ENCODE assay signal across 10 cellular contexts in the genomic region with DNA sequence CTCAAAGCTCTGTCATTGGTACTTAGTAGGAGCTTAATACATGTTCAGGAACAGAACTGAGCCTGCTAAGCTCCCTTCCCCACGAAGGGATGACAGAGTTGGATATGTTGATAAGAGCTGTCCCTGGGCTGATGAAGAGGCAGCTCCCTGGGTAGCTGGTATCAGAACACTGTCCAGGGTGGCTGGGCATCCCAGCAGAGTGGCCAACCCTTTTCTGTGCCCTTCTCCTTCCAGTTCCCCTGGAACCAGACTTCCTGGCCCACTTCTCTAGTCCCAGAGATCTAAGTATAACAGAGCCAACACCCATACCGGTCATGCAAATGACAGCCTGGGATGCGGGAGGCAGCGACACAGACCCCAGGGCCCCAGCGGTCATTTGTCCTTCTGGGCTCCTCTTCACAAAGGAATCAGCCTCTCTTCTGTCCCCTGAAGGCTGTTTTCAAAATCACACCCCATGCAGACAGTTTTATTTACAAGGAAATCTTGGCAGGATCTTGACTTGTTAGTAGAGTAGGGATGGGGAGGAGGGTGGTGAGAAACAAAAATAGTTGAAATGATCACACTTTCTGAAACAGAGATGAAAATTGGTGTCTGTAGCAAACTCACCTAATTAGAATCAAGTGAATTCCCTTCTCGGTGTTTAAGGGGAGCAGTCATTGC. TPM values are rescaled to one million over a fixed set of nuclear protein-coding genes. Genes with fewer than 3 reads are reported as not detected.
A peak's percentile ranks its signal among the peaks of the same experiment; 100 is the strongest.
DNase-seq lines count a peak whose midpoint lies in the region; ATAC-seq and TF ChIP-seq lines count a peak whose summit lies in the region.
"Had no signal": no experiment of that assay in that cellular context is flagged by ENCODE, and none has a peak within 500 bp of the region (broad histone marks: within the 10 kb centered on the region; RNA-seq: fewer than 3 reads in every experiment).

No MANE protein-coding gene starts in this region.

- no peak overlapping the region for H2AFZ ChIP-seq in smooth muscle cell (ENCODE audit: low read depth)
- H2AFZ ChIP-seq: hepatocyte, PC-9 had no signal

- H3K4me2 ChIP-seq in smooth muscle cell, result peak overlapping the region; percentile 60
- H3K4me2 ChIP-seq: PC-9 had no signal

- H3K27me3 Mint-ChIP-seq in activated CD8-positive, alpha-beta T cell treated with anti-CD3 and anti-CD28 coated beads for 36 hours, result peaks cover 61% of the 10 kb centered on the region
- H3K27me3 Mint-ChIP-seq in activated CD8-positive, alpha-beta T cell treated with anti-CD3 and anti-CD28 coated beads, Interleukin-2, amount 10 ng/mL, durations not matched to agents 7 days and 5 days (ENCODE audit: low read depth), result peaks cover 67% of the 10 kb centered on the region
- peaks cover 13% of the 10 kb centered on the region for H3K27me3 Mint-ChIP-seq in glutamatergic neuron (ENCODE audit: unreplicated experiment)

- H3K27me3 ChIP-seq in smooth muscle cell (ENCODE audit: low read depth) (peaks cover 81% of the 10 kb centered on the region), prostate gland (replicated peaks; ENCODE audit: insufficient read depth) (no peaks in the 10 kb centered on the region)

- TF ChIP-seq POLR2A in prostate gland (IDR thresholded peaks at IDR 0.05), result no peak

- no peaks in the 10 kb centered on the region for H3K36me3 Mint-ChIP-seq in activated CD8-positive, alpha-beta T cell treated with anti-CD3 and anti-CD28 coated beads for 36 hours (ENCODE audit: low read depth)
- H3K36me3 Mint-ChIP-seq in activated CD8-positive, alpha-beta T cell treated with anti-CD3 and anti-CD28 coated beads, Interleukin-2, amount 10 ng/mL, durations not matched to agents 7 days and 5 days (ENCODE audit: low read depth), result no peaks in the 10 kb centered on the region
- H3K36me3 Mint-ChIP-seq in glutamatergic neuron (ENCODE audit: unreplicated experiment), result peaks cover 9% of the 10 kb centered on the region

- POLR2A ChIA-PET in activated CD8-positive, alpha-beta T cell treated with anti-CD3 and anti-CD28 coated beads for 36 hours (lab: Charles Lee), result interaction anchor here (1.6 kb wide), 1 partner anchor 13 kb away, joined by 4 read pairs; no protein-coding TSS in a partner anchor
- POLR2A ChIA-PET in activated CD8-positive, alpha-beta T cell treated with anti-CD3 and anti-CD28 coated beads, Interleukin-2, amount 10 ng/mL, durations not matched to agents 7 days and 5 days (lab: Charles Lee), result interaction anchor here (1.0 kb wide), 1 partner anchor 86 kb away, joined by 3 read pairs; no protein-coding TSS in a partner anchor

- no peaks in the 10 kb centered on the region for H3K79me2 ChIP-seq in smooth muscle cell (ENCODE audit: low read depth)
- H3K79me2 ChIP-seq: hepatocyte had no signal

- no peaks in the 10 kb centered on the region for H3K9me3 Mint-ChIP-seq in activated CD8-positive, alpha-beta T cell treated with anti-CD3 and anti-CD28 coated beads for 36 hours
- no peaks in the 10 kb centered on the region for H3K9me3 Mint-ChIP-seq in activated CD8-positive, alpha-beta T cell treated with anti-CD3 and anti-CD28 coated beads, Interleukin-2, amount 10 ng/mL, durations not matched to agents 7 days and 5 days (ENCODE audit: insufficient read depth)
- peaks cover 41% of the 10 kb centered on the region for H3K9me3 Mint-ChIP-seq in glutamatergic neuron (ENCODE audit: unreplicated experiment)

- H3K36me3 ChIP-seq in smooth muscle cell (ENCODE audit: low read depth), result no peaks in the 10 kb centered on the region
- H3K36me3 ChIP-seq in prostate gland, result no peaks in the 10 kb centered on the region

- H3K4me1 Mint-ChIP-seq in activated CD8-positive, alpha-beta T cell treated with anti-CD3 and anti-CD28 coated beads for 36 hours (ENCODE audit: low read depth), result peaks cover 12% of the 10 kb centered on the region
- H3K4me1 Mint-ChIP-seq in activated CD8-positive, alpha-beta T cell treated with anti-CD3 and anti-CD28 coated beads, Interleukin-2, amount 10 ng/mL, durations not matched to agents 7 days and 5 days (ENCODE audit: low read depth), result peaks cover 13% of the 10 kb centered on the region
- peaks cover 61% of the 10 kb centered on the region for H3K4me1 Mint-ChIP-seq in glutamatergic neuron (ENCODE audit: low read depth, unreplicated experiment)

- no peak overlapping the region for H3K9ac ChIP-seq in smooth muscle cell (ENCODE audit: low read depth)

- WGBS in smooth muscle cell (ENCODE audit: low lambda C conversion rate), result 17% methylated on average over 6 of the region's 6 CpGs
- 76% methylated on average over 6 of the region's 6 CpGs for WGBS in prostate gland

- H3K4me3 ChIP-seq in smooth muscle cell (no peak overlapping the region), prostate gland (no peak overlapping the region)
- H3K4me3 ChIP-seq: hepatocyte, PC-9 had no signal

- CTCF ChIA-PET in activated CD8-positive, alpha-beta T cell treated with anti-CD3 and anti-CD28 coated beads for 36 hours (lab: Charles Lee), result interaction anchor here (3.0 kb wide), 1 partner anchor 11 kb away, joined by 14 read pairs; no protein-coding TSS in a partner anchor
- CTCF ChIA-PET in activated CD8-positive, alpha-beta T cell treated with anti-CD3 and anti-CD28 coated beads, Interleukin-2, amount 10 ng/mL, durations not matched to agents 7 days and 5 days (lab: Charles Lee), result interaction anchor here (2.3 kb wide), 1 partner anchor 11 kb away, joined by 8 read pairs; no protein-coding TSS in a partner anchor

- intact Hi-C loops in activated CD8-positive, alpha-beta T cell treated with anti-CD3 and anti-CD28 coated beads for 36 hours (cut with micrococcal nuclease), result no loop called here
- intact Hi-C loops in prostate gland (cut with DNase I) (no loop called here), cardiac septum (cut with DNase I) (no loop called here)

- H3K27ac ChIP-seq in smooth muscle cell (ENCODE audit: low read depth), result no peak overlapping the region
- no peak overlapping the region for H3K27ac ChIP-seq in prostate gland
- H3K27ac ChIP-seq: hepatocyte, PC-9 had no signal

- ATAC-seq in activated CD8-positive, alpha-beta T cell treated with anti-CD3 and anti-CD28 coated beads for 36 hours, result no peak
- ATAC-seq in activated CD8-positive, alpha-beta T cell treated with anti-CD3 and anti-CD28 coated beads, Interleukin-2, amount 10 ng/mL, durations not matched to agents 7 days and 5 days, result no peak

- TF ChIP-seq CTCF in activated CD8-positive, alpha-beta T cell treated with anti-CD3 and anti-CD28 coated beads for 36 hours (IDR thresholded peaks at IDR 0.05), result no peak
- TF ChIP-seq CTCF in glutamatergic neuron (IDR thresholded peaks at IDR 0.05; ENCODE audit: partially characterized antibody, unreplicated experiment) (peak; percentile 42), smooth muscle cell (IDR thresholded peaks at IDR 0.05; ENCODE audit: borderline replicate concordance, insufficient read depth, poor library complexity, severe bottlenecking) (no peak), prostate gland (IDR thresholded peaks at IDR 0.05) (no peak)

- peak overlapping the region; percentile 15 for H3K4me3 Mint-ChIP-seq in activated CD8-positive, alpha-beta T cell treated with anti-CD3 and anti-CD28 coated beads for 36 hours
- no peak overlapping the region for H3K4me3 Mint-ChIP-seq in activated CD8-positive, alpha-beta T cell treated with anti-CD3 and anti-CD28 coated beads, Interleukin-2, amount 10 ng/mL, durations not matched to agents 7 days and 5 days
- H3K4me3 Mint-ChIP-seq in glutamatergic neuron (ENCODE audit: unreplicated experiment), result peak overlapping the region; percentile 89

- H3K4me1 ChIP-seq in smooth muscle cell (ENCODE audit: low read depth) (peaks cover 20% of the 10 kb centered on the region), prostate gland (replicated peaks) (peaks cover 6% of the 10 kb centered on the region)

- no peaks in the 10 kb centered on the region for H3F3A ChIP-seq in smooth muscle cell (ENCODE audit: low read depth)

- in situ Hi-C loops in SK-MEL-5 (cut with HindIII; ENCODE audit: low pct_unique_long_range_greater_than_20kb, low sequenced_read_pairs), result no loop called here

- H3K27ac Mint-ChIP-seq in activated CD8-positive, alpha-beta T cell treated with anti-CD3 and anti-CD28 coated beads for 36 hours, result no peak overlapping the region
- no peak overlapping the region for H3K27ac Mint-ChIP-seq in activated CD8-positive, alpha-beta T cell treated with anti-CD3 and anti-CD28 coated beads, Interleukin-2, amount 10 ng/mL, durations not matched to agents 7 days and 5 days
- peak overlapping the region; percentile 98 for H3K27ac Mint-ChIP-seq in glutamatergic neuron (ENCODE audit: unreplicated experiment)

- H4K20me1 ChIP-seq in smooth muscle cell (ENCODE audit: low read depth), result no peaks in the 10 kb centered on the region

- no peak for DNase-seq in activated CD8-positive, alpha-beta T cell treated with anti-CD3 and anti-CD28 coated beads for 36 hours
- DNase-seq in activated CD8-positive, alpha-beta T cell treated with anti-CD3 and anti-CD28 coated beads, Interleukin-2, amount 10 ng/mL, durations not matched to agents 7 days and 5 days, result no peak
- DNase-seq in SK-MEL-5 (ENCODE audit: low read depth, low spot score) (peak; percentile 16), glutamatergic neuron (peak; percentile 54), smooth muscle cell (lab: John Stamatoyannopoulos, UW; ENCODE audit: unreplicated experiment) (no peak), prostate gland (ENCODE audit: low spot score) (no peak), cardiac septum (ENCODE audit: low spot score) (no peak)
- no peak for DNase-seq in stimulated activated naive CD4-positive, alpha-beta T cell treated with Interleukin-2 at 50 U/mL for 16 hours (lab: John Stamatoyannopoulos, UW)
- DNase-seq: PC-9 had no signal

- H3K9me3 ChIP-seq in smooth muscle cell (replicated peaks; ENCODE audit: low read depth) (no peaks in the 10 kb centered on the region), prostate gland (no peaks in the 10 kb centered on the region)

RNA-seq across cellular contexts. Expression of a gene that starts 1.4 kb away (rescaled TPM):
- under 1 TPM in 1 of 2 experiments, not detected in 1; 0.11 TPM for total RNA-seq in activated CD8-positive, alpha-beta T cell treated with anti-CD3 and anti-CD28 coated beads for 36 hours
- total RNA-seq in activated CD8-positive, alpha-beta T cell treated with anti-CD3 and anti-CD28 coated beads, Interleukin-2, amount 10 ng/mL, durations not matched to agents 7 days and 5 days, result 1 to 10 TPM in 1 of 2 experiments, under 1 TPM in 1; 0.82 to 1.0 TPM
- 1.9 TPM in 2 replicates for total RNA-seq in SK-MEL-5 (2014; rRNA removed; shearing (Covaris generic))
- polyA plus RNA-seq in SK-MEL-5 (2015; cell fraction: cytosol; rRNA removed), result 1.4 TPM in 2 replicates
- polyA plus RNA-seq in SK-MEL-5 (2015; cell fraction: nucleus; rRNA removed), result 3.6 and 4.8 TPM in 2 replicates
- 124 TPM for total RNA-seq in glutamatergic neuron (ENCODE audit: unreplicated experiment)
- total RNA-seq in smooth muscle cell, result not detected in 2 replicates
- 0.11 TPM in 1 of 2 replicates, not detected in the other for polyA plus RNA-seq in smooth muscle cell
- 1 to 10 TPM in 1 of 2 donors, under 1 TPM in 1; 0.77 to 2.7 TPM for total RNA-seq in prostate gland
- 1.0 TPM for total RNA-seq in cardiac septum
- total RNA-seq: PC-9 had no signal

Comparison
In these comparisons a context has a peak if more than half of its experiments do, and no peak if none do; other contexts are left out.
1. DNase-seq: peak in SK-MEL-5 (single experiment) and glutamatergic neuron (single experiment); none in activated CD8-positive, alpha-beta T cell treated with anti-CD3 and anti-CD28 coated beads for 36 hours (single experiment), activated CD8-positive, alpha-beta T cell treated with anti-CD3 and anti-CD28 coated beads, Interleukin-2, amount 10 ng/mL, durations not matched to agents 7 days and 5 days (single experiment), smooth muscle cell (single experiment), stimulated activated naive CD4-positive, alpha-beta T cell treated with Interleukin-2 at 50 U/mL for 16 hours (single experiment), prostate gland (single experiment) and cardiac septum (single experiment).
2. RNA of a gene that starts 1.4 kb away (total RNA-seq): 124 TPM in glutamatergic neuron (single experiment); 0.77 to 2.7 TPM in prostate gland, 1.9 TPM in SK-MEL-5, 0.82 to 1.0 TPM in activated CD8-positive, alpha-beta T cell treated with anti-CD3 and anti-CD28 coated beads, Interleukin-2, amount 10 ng/mL, durations not matched to agents 7 days and 5 days, 1.0 TPM in cardiac septum (single experiment), 0.11 TPM in activated CD8-positive, alpha-beta T cell treated with anti-CD3 and anti-CD28 coated beads for 36 hours and not detected in smooth muscle cell; every median in the first group is over 10 times any median in the second.